Comparison of ENCODE assay signal across 8 cellular contexts in genomic region chr10:123154092-123154942, GRCh38. TPM values are rescaled to one million over a fixed set of nuclear protein-coding genes. Genes with fewer than 3 reads are reported as not detected.
DNase-seq lines count a peak whose midpoint lies in the region; ATAC-seq, FAIRE-seq and TF ChIP-seq lines count a peak whose summit lies in the region.

BUB3 (plus strand) TSS chr10:123154402; CDS start chr10:123154918, 516 bp downstream.

- TF ChIP-seq POLR2A in HepG2 (IDR thresholded peaks at IDR 0.05; ENCODE audit: insufficient read depth in 1 of 2, low read depth in 2 of 2, low read length in 2 of 2) = peak; percentile 92 to 93

- H3K27ac ChIP-seq in HepG2 (ENCODE audit: extremely low read length, insufficient read depth, low read length) = peak within 1 kb of the TSS; percentile 88

- 0% methylated on average over 8 of the region's 74 CpGs for WGBS in HepG2 (ENCODE audit: low lambda C conversion rate)

- no TSS peak for BruUV-seq in HepG2 (replicated peaks; lab: Mats Ljungman, UMichigan)

- H2AFZ ChIP-seq in HepG2 (ENCODE audit: low read length) = no peak within 1 kb of the TSS

- intact Hi-C loops in CD14-positive monocyte (cut with micrococcal nuclease) = loop anchor here (2.0 to 10.0 kb wide), 8 partner anchors 146 to 2000 kb away; partner anchors contain the start of genes ACADSB (in 2 of the 2), IKZF5 (in 2 of the 2), ABRAXAS2 (in 1 of the 2) and C10orf88 (in 1 of the 2)
- intact Hi-C loops in HepG2 (cut with micrococcal nuclease; ENCODE audit: unreplicated experiment) = loop anchor here (10.0 kb wide), 1 partner anchor 50 kb away; no protein-coding TSS in a partner anchor

- peaks cover 50% of the 10 kb centered on the region for H3K4me1 ChIP-seq in HepG2 (ENCODE audit: insufficient read depth, low read length)

- TF ChIP-seq RAD21 in HepG2 (CRISPR knock-in tag; IDR thresholded peaks at IDR 0.05) = no peak

- TF ChIP-seq EP300 in HepG2 (IDR thresholded peaks at IDR 0.05; ENCODE audit: low read depth in 2 of 2, low read length in 2 of 2) (0 out of 4 replicates have a peak, but pooled peaks of 1 of the 2 experiments have one; percentile 9), HepG2 (CRISPR knock-in tag; IDR thresholded peaks at IDR 0.05; ENCODE audit: borderline replicate concordance) (0 out of 2 replicates have a peak, but pooled peaks have one; percentile 35)

- TF ChIP-seq CTCF in CD14-positive monocyte (IDR thresholded peaks at IDR 0.05) (no peak), HepG2 (CRISPR knock-in tag; IDR thresholded peaks at IDR 0.05) (0 out of 2 replicates have a peak, but pooled peaks have one; percentile 3)

- peak within 1 kb of the TSS; percentile 70 for H3K4me2 ChIP-seq in HepG2 (ENCODE audit: low read depth, low read length)

- H3K9ac ChIP-seq in HepG2 (ENCODE audit: insufficient read depth, low read depth, low read length) = peak within 1 kb of the TSS; percentile 92

- in situ Hi-C loops in HepG2 (cut with HindIII; ENCODE audit: extremely low pct_ligation_motif_present, low pct_unique_long_range_greater_than_20kb) = no loop called here

- peaks cover 27 to 42% of the 10 kb centered on the region in 2 donors for H3K36me3 Mint-ChIP-seq in CD14-positive monocyte

- POLR2A ChIA-PET in HepG2 (lab: Yijun Ruan, JAX) = interaction anchor here (0.7 to 1.6 kb wide), 12 partner anchors 9 to 200 kb away, joined by 3 to 11 read pairs (median 3); partner anchors contain the start of genes ACADSB, C10orf88, IKZF5 and PSTK

- CTCF ChIA-PET in HepG2 (lab: Yijun Ruan, JAX; ENCODE audit: low intra/inter-chr PET ratio, low total read pairs) = no interaction called here

- DNase-seq in CD14-positive monocyte (ENCODE audit: low spot score) (peak; percentile 98), NCI-H82 (lab: John Stamatoyannopoulos, UW) (peak; percentile 99), dermis microvascular lymphatic vessel endothelial cell (ENCODE audit: low read depth in 2 of 2) (peak; percentile 99 to 100), HepG2 (ENCODE audit: low spot score) (peak; percentile 98)
- peak; percentile 91 to 95 for DNase-seq in activated CD4-positive, alpha-beta T cell treated with anti-CD3 and anti-CD28 coated beads, Interleukin-2, amount 50 U/mL, for 48 hours
- DNase-seq in stimulated activated CD4-positive, alpha-beta T cell treated with anti-CD3 and anti-CD28 coated beads, Interleukin-4, amount 100 ng/mL, for 1 hour = peak; percentile 90

- H3K4me3 ChIP-seq in HepG2 (replicated peaks in 1 of 3; ENCODE audit: insufficient read depth in 1 of 3, low read depth in 2 of 3, low read length in 3 of 3) = peak within 1 kb of the TSS; percentile 65 to 99 (median 98)

- H4K20me1 ChIP-seq in HepG2 (ENCODE audit: insufficient read depth, low read length) = peaks cover 20% of the 10 kb centered on the region

- peak; percentile 98 for FAIRE-seq in HepG2 (lab: Jason Lieb, UNC)

- peaks cover 53% of the 10 kb centered on the region for H3K4me1 Mint-ChIP-seq in CD14-positive monocyte

- no peaks in the 10 kb centered on the region for H3K9me3 ChIP-seq in HepG2 (ENCODE audit: low read length)

- peaks cover 40 to 42% (median 42%) of the 10 kb centered on the region in 3 donors for H3K27me3 Mint-ChIP-seq in CD14-positive monocyte (ENCODE audit: low read depth in 3 of 3)

- peaks cover 0 to 15% (median 4%) of the 10 kb centered on the region in 7 donors for H3K9me3 Mint-ChIP-seq in CD14-positive monocyte

- peaks cover 49% of the 10 kb centered on the region for H3K79me2 ChIP-seq in HepG2 (ENCODE audit: insufficient read depth, low read length)

- peak within 1 kb of the TSS; percentile 96 to 99 for H3K4me3 Mint-ChIP-seq in CD14-positive monocyte

- H3K27me3 ChIP-seq in HepG2 (ENCODE audit: control insufficient read depth in 1 of 2, insufficient read depth in 2 of 2, low read length in 2 of 2) = peaks cover 6 to 41% of the 10 kb centered on the region in 2 experiments

- ATAC-seq in GM19397 (IDR thresholded peaks at IDR 0.05; ENCODE audit: unreplicated experiment) (peak; percentile 91), HG03571 (IDR thresholded peaks at IDR 0.05; ENCODE audit: unreplicated experiment) (peak; percentile 91), HepG2 (peak; percentile 97)

- peak within 1 kb of the TSS; percentile 87 to 95 (median 93) for H3K27ac Mint-ChIP-seq in CD14-positive monocyte

- H3K36me3 ChIP-seq in HepG2 (replicated peaks in 1 of 2; ENCODE audit: control insufficient read depth in 1 of 2, insufficient read depth in 2 of 2, low read length in 2 of 2) = peaks cover 0 to 4% of the 10 kb centered on the region in 2 experiments; a peak in 3 of 5 replicates

TF ChIP-seq in HepG2, 621 proteins besides CTCF, POLR2A, EP300 and RAD21 (continues in another document):
- no peak for TF ChIP-seq GTF2F1 (IDR thresholded peaks at IDR 0.05; ENCODE audit: low read length)
- 0 out of 2 replicates have a peak, but pooled peaks have one; percentile 67 for TF ChIP-seq SIX4 (CRISPR knock-in tag; IDR thresholded peaks at IDR 0.05)
- peak; percentile 48; the same call in 1 of the 2 replicates for TF ChIP-seq ZNF124 (CRISPR knock-in tag; IDR thresholded peaks at IDR 0.05)
- TF ChIP-seq E2F1 (CRISPR knock-in tag; IDR thresholded peaks at IDR 0.05) = peak; percentile 97
- TF ChIP-seq ZNF891 (CRISPR knock-in tag; IDR thresholded peaks at IDR 0.05) = peak; percentile 77; the same call in 1 of the 2 replicates
- peak; percentile 68; the same call in 1 of the 2 replicates for TF ChIP-seq ZNF563 (CRISPR knock-in tag; IDR thresholded peaks at IDR 0.05)
- TF ChIP-seq ZBTB37 (CRISPR knock-in tag; IDR thresholded peaks at IDR 0.05) = no peak
- peak in 1 of 2 experiments; percentile 35; a peak in 1 of 4 replicates for TF ChIP-seq KLF16 (CRISPR knock-in tag; IDR thresholded peaks at IDR 0.05)
- TF ChIP-seq ZBTB21 (CRISPR knock-in tag; IDR thresholded peaks at IDR 0.05) = no peak
- 0 out of 2 replicates have a peak, but pooled peaks have one; percentile 48 for TF ChIP-seq ZNF749 (CRISPR knock-in tag; IDR thresholded peaks at IDR 0.05; ENCODE audit: borderline replicate concordance)
- TF ChIP-seq CCAR2 (optimal IDR thresholded peaks at IDR 0.05; ENCODE audit: low read depth, low read length) = no peak
- 0 out of 2 replicates have a peak, but pooled peaks have one; percentile 68 for TF ChIP-seq ZNF850 (CRISPR knock-in tag; conservative IDR thresholded peaks at IDR 0.05)
- no peak for TF ChIP-seq FOXP1 (IDR thresholded peaks at IDR 0.05)
- no peak for TF ChIP-seq FOXP1 (CRISPR knock-in tag; IDR thresholded peaks at IDR 0.05)

RNA-seq across cellular contexts. Expression of gene BUB3, which starts in this region (rescaled TPM):
- polyA plus RNA-seq in CD14-positive monocyte = 10 to 100 TPM; 80.4 to 96.4 TPM
- 148 and 222 TPM in 2 replicates for total RNA-seq in dermis microvascular lymphatic vessel endothelial cell
- 174 and 230 TPM in 2 replicates for total RNA-seq in HepG2 (2016; rRNA removed; fragmentation: Illumina TruSeq; extraction: Trizol)
- total RNA-seq in HepG2 (2016; cell fraction: cytosol; rRNA removed; fragmentation: Illumina TruSeq; extraction: Trizol; ENCODE audit: low read depth) = 42.5 and 51.9 TPM in 2 replicates
- total RNA-seq in HepG2 (2016; cell fraction: insoluble cytoplasmic fraction; rRNA removed; fragmentation: Illumina TruSeq; extraction: Trizol) = 170 and 239 TPM in 2 replicates
- total RNA-seq in HepG2 (2016; cell fraction: membrane; rRNA removed; fragmentation: Illumina TruSeq; extraction: Trizol) = 74.0 and 86.8 TPM in 2 replicates
- total RNA-seq in HepG2 (2016; cell fraction: nucleus; rRNA removed; fragmentation: Illumina TruSeq; extraction: Trizol) = 91.7 and 115 TPM in 2 replicates
- polyA plus RNA-seq in HepG2 (2011; rRNA removed) = 184 and 188 TPM in 2 replicates
- polyA plus RNA-seq in HepG2 (2011; cell fraction: cytosol; rRNA removed) = 121 and 143 TPM in 2 replicates
- 242 and 278 TPM in 2 replicates for polyA plus RNA-seq in HepG2 (2011; cell fraction: nucleus; rRNA removed)
- 109 and 119 TPM in 2 replicates for polyA plus RNA-seq in HepG2 (2012)
- 36.9 and 37.0 TPM in 2 replicates for polyA plus RNA-seq in HepG2 (2016; cell fraction: cytosol; fragmentation: Illumina TruSeq; extraction: Trizol; ENCODE audit: low read depth)
- 215 and 216 TPM in 2 replicates for polyA plus RNA-seq in HepG2 (2016; cell fraction: insoluble cytoplasmic fraction; fragmentation: Illumina TruSeq; extraction: Trizol; ENCODE audit: low read depth)
- polyA plus RNA-seq in HepG2 (2016; cell fraction: membrane; fragmentation: Illumina TruSeq; extraction: Trizol; ENCODE audit: low read depth) = 40.5 and 49.2 TPM in 2 replicates
- polyA plus RNA-seq in HepG2 (2016; cell fraction: nucleus; fragmentation: Illumina TruSeq; extraction: Trizol; ENCODE audit: insufficient read depth, low read depth) = 127 and 140 TPM in 2 replicates
- 444 and 777 TPM in 2 replicates for polyA minus RNA-seq in HepG2 (2011; rRNA and poly(A)+ RNA removed; ENCODE audit: low replicate concordance)
- polyA minus RNA-seq in HepG2 (2011; cell fraction: cytosol; rRNA and poly(A)+ RNA removed) = 107 and 129 TPM in 2 replicates
- 163 and 164 TPM in 2 replicates for polyA minus RNA-seq in HepG2 (2011; cell fraction: nucleus; rRNA and poly(A)+ RNA removed)

Comparison
In these comparisons a context has a peak if more than half of its experiments do, and no peak if none do; other contexts are left out.
1. Peak in every context shown above with its lines: DNase-seq, ATAC-seq, H3K4me3 ChIP-seq and H3K27ac ChIP-seq.